Comparison of ENCODE assay signal across 1 cellular context in the genomic region with DNA sequence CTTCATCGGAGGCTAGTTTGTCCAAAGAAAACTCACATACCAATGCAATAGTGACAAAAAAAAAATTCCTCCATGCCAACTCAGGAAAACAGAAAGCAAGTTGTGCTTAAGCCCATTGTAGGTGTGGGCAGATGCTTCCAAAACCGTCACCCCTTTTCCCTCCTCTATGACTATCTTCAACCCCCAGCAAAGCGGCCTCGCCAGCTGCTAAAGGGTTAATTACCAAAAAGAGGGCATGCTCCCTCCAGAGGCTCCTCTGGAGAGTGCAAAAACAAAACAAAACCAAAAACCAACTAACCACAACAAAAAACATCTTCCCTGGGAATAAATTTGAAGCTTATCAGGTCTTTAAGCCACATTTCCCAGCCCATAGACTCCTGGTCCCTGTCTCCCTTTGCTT.
TF ChIP-seq lines count a peak whose summit lies in the region.

No MANE protein-coding gene starts in this region.

TF ChIP-seq in IMR-90, 13 proteins besides CTCF, POLR2A, EP300 and RAD21 (continued from another document):
- TF ChIP-seq BHLHE40 (IDR thresholded peaks at IDR 0.05; ENCODE audit: low read depth, low read length) (no peak), MAZ (IDR thresholded peaks at IDR 0.05; ENCODE audit: borderline replicate concordance, low read depth, low read length) (no peak), RFX5 (IDR thresholded peaks at IDR 0.05; ENCODE audit: low read depth, low read length) (no peak), NFE2L2 (IDR thresholded peaks at IDR 0.05; ENCODE audit: low read depth, low read length) (no peak), MAFK (IDR thresholded peaks at IDR 0.05; ENCODE audit: low read depth, low read length) (no peak)
- TF ChIP-seq, protein P1, sequence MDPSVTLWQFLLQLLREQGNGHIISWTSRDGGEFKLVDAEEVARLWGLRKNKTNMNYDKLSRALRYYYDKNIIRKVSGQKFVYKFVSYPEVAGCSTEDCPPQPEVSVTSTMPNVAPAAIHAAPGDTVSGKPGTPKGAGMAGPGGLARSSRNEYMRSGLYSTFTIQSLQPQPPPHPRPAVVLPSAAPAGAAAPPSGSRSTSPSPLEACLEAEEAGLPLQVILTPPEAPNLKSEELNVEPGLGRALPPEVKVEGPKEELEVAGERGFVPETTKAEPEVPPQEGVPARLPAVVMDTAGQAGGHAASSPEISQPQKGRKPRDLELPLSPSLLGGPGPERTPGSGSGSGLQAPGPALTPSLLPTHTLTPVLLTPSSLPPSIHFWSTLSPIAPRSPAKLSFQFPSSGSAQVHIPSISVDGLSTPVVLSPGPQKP (IDR thresholded peaks at IDR 0.05; ENCODE audit: borderline replicate concordance, low read depth, low read length): no peak
